Comparison of ENCODE assay signal across 13 cellular contexts in the genomic region with DNA sequence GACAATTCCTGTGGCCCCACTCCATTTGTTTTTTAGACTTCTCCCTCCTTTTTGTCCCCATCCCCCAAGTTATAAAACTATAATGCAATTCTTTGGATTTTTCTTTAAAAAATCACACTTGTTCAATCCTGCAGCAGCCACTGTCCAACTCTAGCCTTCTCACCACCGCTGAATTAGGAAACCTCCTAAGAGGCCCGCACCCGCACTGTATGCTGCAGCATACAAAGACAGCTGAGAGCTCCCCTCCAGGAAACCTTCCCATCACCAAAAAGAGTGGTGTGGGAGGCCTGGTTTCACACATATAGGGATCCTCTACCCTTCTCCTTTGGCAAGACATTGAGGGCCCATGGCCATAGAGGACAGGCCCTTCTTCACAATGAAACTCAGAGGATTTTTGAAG. TPM values are rescaled to one million over a fixed set of nuclear protein-coding genes. Genes with fewer than 3 reads are reported as not detected.
A peak's percentile ranks its signal among the peaks of the same experiment; 100 is the strongest.
DNase-seq lines count a peak whose midpoint lies in the region; ATAC-seq and TF ChIP-seq lines count a peak whose summit lies in the region.
"Had no signal": no experiment of that assay in that cellular context is flagged by ENCODE, and none has a peak within 500 bp of the region (broad histone marks: within the 10 kb centered on the region; RNA-seq: fewer than 3 reads in every experiment).

No MANE protein-coding gene starts in this region.

- peaks cover 18% of the 10 kb centered on the region for H3K36me3 Mint-ChIP-seq in activated naive CD4-positive, alpha-beta T cell treated with anti-CD3 and anti-CD28 coated beads, Interleukin-2, amount 50 U/mL, for 24 hours
- H3K36me3 Mint-ChIP-seq in activated naive CD4-positive, alpha-beta T cell treated with anti-CD3 and anti-CD28 coated beads for 36 hours (ENCODE audit: low read depth) = peaks cover 24% of the 10 kb centered on the region
- peaks cover 24% of the 10 kb centered on the region for H3K36me3 Mint-ChIP-seq in stimulated activated memory B cell treated with anti-CD40 and anti-IgM and Interleukin-4, amounts not matched to agents 10 μg/mL and 1 μg/mL and 100 μg/mL, for 72 hours

- peaks cover 18% of the 10 kb centered on the region for H3K36me3 ChIP-seq in adipocyte (ENCODE audit: control insufficient read depth, insufficient read depth, low read length, severe bottlenecking)
- H3K36me3 ChIP-seq in liver (ENCODE audit: control insufficient read depth in 4 of 4, insufficient read depth in 3 of 4, low read depth in 1 of 4, low read length in 3 of 4) = peaks cover 0 to 6% (median 4%) of the 10 kb centered on the region in 4 donors

- TF ChIP-seq CTCF in liver (IDR thresholded peaks at IDR 0.05; ENCODE audit: low read depth, low read length, missing input control) = no peak

- H3K4me3 ChIP-seq in adipocyte (ENCODE audit: low read length) (peak overlapping the region; percentile 96), liver (ENCODE audit: low read depth in 1 of 3, low read length in 3 of 3) (peak overlapping the region in 2 of 3 donors; percentile 76 to 97)

- DNase-seq in activated naive CD4-positive, alpha-beta T cell treated with anti-CD3 and anti-CD28 coated beads for 36 hours = no peak
- DNase-seq in adipocyte (ENCODE audit: low read depth) (peak; percentile 5), superior temporal gyrus (ENCODE audit: extremely low spot score) (no peak), NCI-H1105 treated with DMSO at 0.1 percent for 48 hours (lab: John Stamatoyannopoulos, UW) (no peak), UCSD-AML1 (lab: John Stamatoyannopoulos, UW; ENCODE audit: unreplicated experiment) (no peak)
- DNase-seq: NCI-H2029; stimulated activated CD8-positive, alpha-beta memory T cell treated with anti-CD3 and anti-CD28 coated beads, Interleukin-4, amount 100 ng/mL, for 48 hours; WERI-Rb-1 had no signal

- H3K9me3 ChIP-seq in adipocyte (ENCODE audit: control insufficient read depth, low read length) (no peaks in the 10 kb centered on the region), liver (ENCODE audit: control insufficient read depth in 4 of 4, low read length in 3 of 4) (no peaks in the 10 kb centered on the region)

- CTCF ChIA-PET in activated naive CD4-positive, alpha-beta T cell treated with anti-CD3 and anti-CD28 coated beads for 36 hours (lab: Charles Lee) = interaction anchor here (1.0 to 4.8 kb wide), 3 partner anchors 22 to 83 kb away, joined by 3 to 14 read pairs (median 10); partner anchors contain the start of genes CCDC142 and TTC31

- H3K27ac ChIP-seq in liver (ENCODE audit: low read depth in 1 of 2, low read length in 2 of 2) = no peak overlapping the region
- H3K27ac ChIP-seq: WERI-Rb-1 had no signal

- intact Hi-C loops in activated naive CD4-positive, alpha-beta T cell treated with anti-CD3 and anti-CD28 coated beads for 36 hours (cut with micrococcal nuclease) = loop anchor here (10.0 kb wide), 1 partner anchor 450 kb away; the partner anchor contains the start of gene POLE4

- TF ChIP-seq RAD21 in liver (IDR thresholded peaks at IDR 0.05) = no peak

- H3K27me3 ChIP-seq in adipocyte (replicated peaks; ENCODE audit: control insufficient read depth, insufficient read depth, low read length) (no peaks in the 10 kb centered on the region), liver (ENCODE audit: control insufficient read depth in 4 of 4, insufficient read depth in 4 of 4, low read length in 3 of 4) (no peaks in the 10 kb centered on the region)

- peaks cover 37% of the 10 kb centered on the region for H3K27me3 Mint-ChIP-seq in activated naive CD4-positive, alpha-beta T cell treated with anti-CD3 and anti-CD28 coated beads, Interleukin-2, amount 50 U/mL, for 24 hours
- peaks cover 51% of the 10 kb centered on the region for H3K27me3 Mint-ChIP-seq in activated naive CD4-positive, alpha-beta T cell treated with anti-CD3 and anti-CD28 coated beads for 36 hours (ENCODE audit: low read depth)
- peaks cover 39% of the 10 kb centered on the region for H3K27me3 Mint-ChIP-seq in stimulated activated memory B cell treated with anti-CD40 and anti-IgM and Interleukin-4, amounts not matched to agents 10 μg/mL and 1 μg/mL and 100 μg/mL, for 72 hours

- no peaks in the 10 kb centered on the region for H3K9me3 Mint-ChIP-seq in activated naive CD4-positive, alpha-beta T cell treated with anti-CD3 and anti-CD28 coated beads, Interleukin-2, amount 50 U/mL, for 24 hours
- no peaks in the 10 kb centered on the region for H3K9me3 Mint-ChIP-seq in activated naive CD4-positive, alpha-beta T cell treated with anti-CD3 and anti-CD28 coated beads for 36 hours
- no peaks in the 10 kb centered on the region for H3K9me3 Mint-ChIP-seq in stimulated activated memory B cell treated with anti-CD40 and anti-IgM and Interleukin-4, amounts not matched to agents 10 μg/mL and 1 μg/mL and 100 μg/mL, for 72 hours

- peak overlapping the region; percentile 23 for H3K4me3 Mint-ChIP-seq in activated naive CD4-positive, alpha-beta T cell treated with anti-CD3 and anti-CD28 coated beads, Interleukin-2, amount 50 U/mL, for 24 hours
- no peak overlapping the region for H3K4me3 Mint-ChIP-seq in activated naive CD4-positive, alpha-beta T cell treated with anti-CD3 and anti-CD28 coated beads for 36 hours
- peak overlapping the region; percentile 76 for H3K4me3 Mint-ChIP-seq in stimulated activated memory B cell treated with anti-CD40 and anti-IgM and Interleukin-4, amounts not matched to agents 10 μg/mL and 1 μg/mL and 100 μg/mL, for 72 hours

- peak overlapping the region; percentile 43 for H3K27ac Mint-ChIP-seq in activated naive CD4-positive, alpha-beta T cell treated with anti-CD3 and anti-CD28 coated beads, Interleukin-2, amount 50 U/mL, for 24 hours
- H3K27ac Mint-ChIP-seq in activated naive CD4-positive, alpha-beta T cell treated with anti-CD3 and anti-CD28 coated beads for 36 hours = no peak overlapping the region
- H3K27ac Mint-ChIP-seq in stimulated activated memory B cell treated with anti-CD40 and anti-IgM and Interleukin-4, amounts not matched to agents 10 μg/mL and 1 μg/mL and 100 μg/mL, for 72 hours = peak overlapping the region; percentile 80

- ATAC-seq in stimulated activated memory B cell treated with anti-CD40 and anti-IgM and Interleukin-4, amounts not matched to agents 10 μg/mL and 1 μg/mL and 100 μg/mL, for 72 hours = no peak
- ATAC-seq: Right ventricle myocardium inferior had no signal

- 88% methylated on average over 3 of the region's 3 CpGs for WGBS in liver

- peaks cover 44% of the 10 kb centered on the region for H3K4me1 ChIP-seq in adipocyte (ENCODE audit: control insufficient read depth, insufficient read depth, low read length)
- H3K4me1 ChIP-seq in liver (ENCODE audit: control insufficient read depth in 4 of 4, insufficient read depth in 4 of 4, low read length in 3 of 4) = peaks cover 16 to 70% (median 56%) of the 10 kb centered on the region in 4 donors

- peaks cover 51% of the 10 kb centered on the region for H3K4me1 Mint-ChIP-seq in activated naive CD4-positive, alpha-beta T cell treated with anti-CD3 and anti-CD28 coated beads, Interleukin-2, amount 50 U/mL, for 24 hours
- peaks cover 48% of the 10 kb centered on the region for H3K4me1 Mint-ChIP-seq in activated naive CD4-positive, alpha-beta T cell treated with anti-CD3 and anti-CD28 coated beads for 36 hours (ENCODE audit: low read depth)
- peaks cover 70% of the 10 kb centered on the region for H3K4me1 Mint-ChIP-seq in stimulated activated memory B cell treated with anti-CD40 and anti-IgM and Interleukin-4, amounts not matched to agents 10 μg/mL and 1 μg/mL and 100 μg/mL, for 72 hours

- peak overlapping the region; percentile 94 for H3K9ac ChIP-seq in adipocyte (ENCODE audit: low read length)
- H3K9ac ChIP-seq in liver (ENCODE audit: low read depth in 1 of 2, low read length in 2 of 2) = no peak overlapping the region

TF ChIP-seq in liver, 16 proteins besides CTCF, POLR2A, EP300 and RAD21:
- TF ChIP-seq EGR1 (IDR thresholded peaks at IDR 0.05; ENCODE audit: low read depth in 2 of 2) = no peak
- no peak for TF ChIP-seq YY1 (IDR thresholded peaks at IDR 0.05)
- TF ChIP-seq GABPA (IDR thresholded peaks at IDR 0.05 in 1 of 2, conservative IDR thresholded peaks at IDR 0.05 in 1 of 2) = no peak
- no peak for TF ChIP-seq JUND (IDR thresholded peaks at IDR 0.05)
- TF ChIP-seq FOXA1 (IDR thresholded peaks at IDR 0.05) = no peak
- no peak for TF ChIP-seq NR2F2 (IDR thresholded peaks at IDR 0.05)
TF ChIP-seq in liver: peak in this region for 0.

RNA-seq across cellular contexts. Expression of gene PCGF1, which starts 2.9 kb away (rescaled TPM):
- total RNA-seq in activated naive CD4-positive, alpha-beta T cell treated with anti-CD3 and anti-CD28 coated beads for 36 hours = 10 to 100 TPM; 21.1 to 24.4 TPM
- 10 to 100 TPM in 1 of 2 donors, 1 to 10 TPM in 1; 3.3 to 11.1 TPM for total RNA-seq in liver
- polyA plus RNA-seq in liver = 10 to 100 TPM; 10.6 to 12.5 TPM

RNA-seq across cellular contexts. Expression of gene LBX2, which starts 5.2 kb away (rescaled TPM):
- total RNA-seq in activated naive CD4-positive, alpha-beta T cell treated with anti-CD3 and anti-CD28 coated beads for 36 hours = under 1 TPM in 1 of 2 experiments, not detected in 1; 0.31 TPM
- total RNA-seq in liver = 1 to 10 TPM in 1 of 2 donors, under 1 TPM in 1; 0.84 to 2.7 TPM
- 1 to 10 TPM; 2.3 to 2.8 TPM for polyA plus RNA-seq in liver
- total RNA-seq: frontal cortex had no signal

RNA-seq across cellular contexts. Expression of gene TLX2, which starts 9.7 kb away (rescaled TPM):
- total RNA-seq in activated naive CD4-positive, alpha-beta T cell treated with anti-CD3 and anti-CD28 coated beads for 36 hours = under 1 TPM; 0.10 TPM
- not detected for total RNA-seq in liver
- not detected for polyA plus RNA-seq in liver
- total RNA-seq: frontal cortex, Right ventricle myocardium inferior had no signal

RNA-seq across cellular contexts. Expression of gene DQX1, which starts 21.4 kb away (rescaled TPM):
- total RNA-seq in activated naive CD4-positive, alpha-beta T cell treated with anti-CD3 and anti-CD28 coated beads for 36 hours = under 1 TPM; 0.10 to 0.45 TPM
- 1 to 10 TPM in 1 of 2 donors, under 1 TPM in 1; 0.08 to 1.0 TPM for total RNA-seq in liver
- under 1 TPM in 1 of 2 donors, not detected in 1; 0.05 TPM for polyA plus RNA-seq in liver
- total RNA-seq: frontal cortex, Right ventricle myocardium inferior had no signal

RNA-seq across cellular contexts. Expression of gene TTC31, which starts 21.7 kb away (rescaled TPM):
- 10 to 100 TPM; 29.5 to 30.6 TPM for total RNA-seq in activated naive CD4-positive, alpha-beta T cell treated with anti-CD3 and anti-CD28 coated beads for 36 hours
- 10 to 100 TPM in 1 of 2 donors, 1 to 10 TPM in 1; 9.9 to 26.4 TPM for total RNA-seq in liver
- 10 to 100 TPM; 15.3 to 16.3 TPM for polyA plus RNA-seq in liver
